ENCODE assay signal across 25 cellular contexts in genomic region chr1:231519166-231519565, GRCh38.
"Had no signal": no experiment of that assay in that cellular context is flagged by ENCODE, and none has a peak within 500 bp of the region (broad histone marks: within the 10 kb centered on the region; RNA-seq: fewer than 3 reads in every experiment).

No MANE protein-coding gene starts in this region.

- DNase-seq: activated B cell treated with CpG ODN at 0.5 μM for 24 hours; activated CD4-positive, alpha-beta T cell treated with anti-CD3 and anti-CD28 coated beads for 36 hours; activated CD4-positive, alpha-beta T cell treated with anti-CD3 and anti-CD28 coated beads, Interleukin-2, amount 50 U/mL, for 48 hours; activated CD8-positive, alpha-beta memory T cell treated with anti-CD3 and anti-CD28 coated beads, Interleukin-2, amount 50 U/mL, for 48 hours; activated effector memory CD4-positive, alpha-beta T cell treated with anti-CD3 and anti-CD28 coated beads, Interleukin-2, amount 50 U/mL, for 16 hours; activated naive CD4-positive, alpha-beta T cell treated with anti-CD3 and anti-CD28 coated beads, Interleukin-2, amount 10 ng/mL, durations not matched to agents 7 days and 5 days; activated T-cell treated with anti-CD3 and anti-CD28 coated beads, Interleukin-2, amount 50 U/mL, for 48 hours; aorta; brain microvascular endothelial cell; colonic mucosa; dorsolateral prefrontal cortex; effector memory CD8-positive, alpha-beta T cell; esophagus squamous epithelium; kidney; lower lobe of right lung; naive B cell; occipital lobe; right lobe of liver; small intestine; T-helper 1 cell; testis had no signal

- ATAC-seq: activated CD4-positive, alpha-beta T cell treated with anti-CD3 and anti-CD28 coated beads for 36 hours; effector memory CD8-positive, alpha-beta T cell; foreskin keratinocyte; left lobe of liver; lower lobe of right lung; right lobe of liver; stimulated activated memory B cell treated with anti-CD40 and anti-IgM and Interleukin-4, amounts not matched to agents 10 μg/mL and 1 μg/mL and 100 μg/mL, for 72 hours had no signal

- H3K4me3 ChIP-seq: colonic mucosa, dorsolateral prefrontal cortex, esophagus squamous epithelium, lower lobe of right lung, right lobe of liver, testis, vagina had no signal
